1 cellular context compared by ENCODE assay signal in the genomic region with DNA sequence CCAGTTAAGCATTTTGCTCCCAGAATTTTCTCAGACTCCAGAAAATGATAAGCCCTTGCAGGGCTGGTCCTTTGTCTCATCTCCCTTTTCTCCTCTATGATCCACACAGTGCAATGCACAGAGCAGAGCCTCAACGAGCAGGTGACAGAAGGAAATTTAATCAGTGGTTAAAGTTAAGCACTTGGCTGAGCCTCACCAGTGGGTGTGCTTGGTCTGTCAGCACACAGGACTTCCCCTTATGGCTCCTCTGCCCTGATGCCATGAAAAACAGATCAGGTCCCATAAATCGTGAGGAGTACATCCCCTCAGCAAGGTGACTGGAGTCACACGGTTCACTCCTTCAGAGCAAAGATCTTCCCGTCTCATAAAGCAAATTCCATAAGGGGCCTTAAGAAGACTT.
TF ChIP-seq lines count a peak whose summit lies in the region.

No MANE protein-coding gene starts in this region.

TF ChIP-seq in GM23338, 12 proteins besides CTCF, POLR2A, EP300 and RAD21 (continued from another document):
- TF ChIP-seq, protein P1, sequence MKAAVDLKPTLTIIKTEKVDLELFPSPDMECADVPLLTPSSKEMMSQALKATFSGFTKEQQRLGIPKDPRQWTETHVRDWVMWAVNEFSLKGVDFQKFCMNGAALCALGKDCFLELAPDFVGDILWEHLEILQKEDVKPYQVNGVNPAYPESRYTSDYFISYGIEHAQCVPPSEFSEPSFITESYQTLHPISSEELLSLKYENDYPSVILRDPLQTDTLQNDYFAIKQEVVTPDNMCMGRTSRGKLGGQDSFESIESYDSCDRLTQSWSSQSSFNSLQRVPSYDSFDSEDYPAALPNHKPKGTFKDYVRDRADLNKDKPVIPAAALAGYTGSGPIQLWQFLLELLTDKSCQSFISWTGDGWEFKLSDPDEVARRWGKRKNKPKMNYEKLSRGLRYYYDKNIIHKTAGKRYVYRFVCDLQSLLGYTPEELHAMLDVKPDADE (IDR thresholded peaks at IDR 0.05): no peak
